17 cellular contexts compared by ENCODE assay signal in genomic region chr1:68281946-68282615, GRCh38. TPM values are rescaled to one million over a fixed set of nuclear protein-coding genes. Genes with fewer than 3 reads are reported as not detected.
"Had no signal": no experiment of that assay in that cellular context is flagged by ENCODE, and none has a peak within 500 bp of the region (broad histone marks: within the 10 kb centered on the region; RNA-seq: fewer than 3 reads in every experiment).

No MANE protein-coding gene starts in this region.

- H3K4me3 ChIP-seq: gastrocnemius medialis, heart left ventricle, lower lobe of right lung, neural progenitor cell, psoas muscle, transverse colon, vagina had no signal

- H3K27ac Mint-ChIP-seq: activated naive CD4-positive, alpha-beta T cell treated with anti-CD3 and anti-CD28 coated beads for 36 hours; activated naive CD8-positive, alpha-beta T cell treated with anti-CD3 and anti-CD28 coated beads, Interleukin-2, amount 50 U/mL, for 24 hours; activated T-helper 17 cell treated with anti-CD3 and anti-CD28 coated beads, Interleukin-2, amount 50 U/mL, for 72 hours; immature natural killer cell; mesothelial cell of epicardium; neural progenitor cell had no signal

- H3K27me3 ChIP-seq: gastrocnemius medialis, heart left ventricle, neural progenitor cell, transverse colon, vagina had no signal

- DNase-seq: activated CD4-positive, alpha-beta T cell treated with anti-CD3 and anti-CD28 coated beads, Interleukin-2, amount 50 U/mL, for 48 hours; activated naive CD4-positive, alpha-beta T cell treated with anti-CD3 and anti-CD28 coated beads for 36 hours; activated naive CD8-positive, alpha-beta T cell treated with anti-CD3 and anti-CD28 coated beads, Interleukin-2, amount 50 U/mL, for 24 hours; aorta; erythroblast; gastrocnemius medialis; heart left ventricle; immature natural killer cell; lower lobe of right lung; psoas muscle; stimulated activated naive CD8-positive, alpha-beta T cell treated with anti-CD3 and anti-CD28 coated beads, Interleukin-15, Interleukin-2, amounts not matched to agents 100 U/mL and 50 U/mL, for 24 hours; transverse colon had no signal

- H3K4me1 ChIP-seq: gastrocnemius medialis, heart left ventricle, lower lobe of right lung, neural progenitor cell, psoas muscle, transverse colon, vagina had no signal

- H3K9me3 Mint-ChIP-seq: activated naive CD4-positive, alpha-beta T cell treated with anti-CD3 and anti-CD28 coated beads for 36 hours; activated naive CD8-positive, alpha-beta T cell treated with anti-CD3 and anti-CD28 coated beads, Interleukin-2, amount 50 U/mL, for 24 hours; activated T-helper 17 cell treated with anti-CD3 and anti-CD28 coated beads, Interleukin-2, amount 50 U/mL, for 72 hours had no signal

- H3K36me3 ChIP-seq: gastrocnemius medialis, heart left ventricle, lower lobe of right lung, neural progenitor cell, transverse colon, vagina had no signal

- H3K4me3 Mint-ChIP-seq: activated naive CD4-positive, alpha-beta T cell treated with anti-CD3 and anti-CD28 coated beads for 36 hours; activated naive CD8-positive, alpha-beta T cell treated with anti-CD3 and anti-CD28 coated beads, Interleukin-2, amount 50 U/mL, for 24 hours; activated T-helper 17 cell treated with anti-CD3 and anti-CD28 coated beads, Interleukin-2, amount 50 U/mL, for 72 hours; immature natural killer cell; mesothelial cell of epicardium; neural progenitor cell had no signal

- ATAC-seq: activated naive CD8-positive, alpha-beta T cell treated with anti-CD3 and anti-CD28 coated beads, Interleukin-2, amount 50 U/mL, for 24 hours; activated T-helper 17 cell treated with anti-CD3 and anti-CD28 coated beads, Interleukin-2, amount 50 U/mL, for 72 hours; gastrocnemius medialis; heart left ventricle; lower lobe of right lung; psoas muscle; sciatic nerve; stimulated activated naive CD8-positive, alpha-beta T cell treated with anti-CD3 and anti-CD28 coated beads, Interleukin-15, Interleukin-2, amounts not matched to agents 100 U/mL and 50 U/mL, for 24 hours had no signal

- H3K4me1 Mint-ChIP-seq: activated naive CD8-positive, alpha-beta T cell treated with anti-CD3 and anti-CD28 coated beads, Interleukin-2, amount 50 U/mL, for 24 hours; activated T-helper 17 cell treated with anti-CD3 and anti-CD28 coated beads, Interleukin-2, amount 50 U/mL, for 72 hours; immature natural killer cell had no signal

- H3K9me3 ChIP-seq: gastrocnemius medialis, heart left ventricle, lower lobe of right lung, psoas muscle, transverse colon, vagina had no signal

- H3K36me3 Mint-ChIP-seq: immature natural killer cell, mesothelial cell of epicardium, neural progenitor cell had no signal

- H3K27me3 Mint-ChIP-seq: activated T-helper 17 cell treated with anti-CD3 and anti-CD28 coated beads, Interleukin-2, amount 50 U/mL, for 72 hours had no signal

- H3K27ac ChIP-seq: gastrocnemius medialis, heart left ventricle, lower lobe of right lung, neural progenitor cell, psoas muscle, transverse colon, vagina had no signal

RNA-seq across cellular contexts. Expression of gene WLS, which starts 49.8 kb away (rescaled TPM):
- total RNA-seq: activated naive CD4-positive, alpha-beta T cell treated with anti-CD3 and anti-CD28 coated beads for 36 hours had no signal
